ENCODE assay signal across 25 cellular contexts in genomic region chr2:172481507-172482262, GRCh38. TPM values are rescaled to one million over a fixed set of nuclear protein-coding genes. Genes with fewer than 3 reads are reported as not detected.
DNase-seq lines count a peak whose midpoint lies in the region; ATAC-seq, FAIRE-seq and TF ChIP-seq lines count a peak whose summit lies in the region.
"Had no signal": no experiment of that assay in that cellular context is flagged by ENCODE, and none has a peak within 500 bp of the region (broad histone marks: within the 10 kb centered on the region; RNA-seq: fewer than 3 reads in every experiment).

No MANE protein-coding gene starts in this region.

- TF ChIP-seq POLR2A in HepG2 (IDR thresholded peaks at IDR 0.05; ENCODE audit: insufficient read depth in 1 of 2, low read depth in 2 of 2, low read length in 2 of 2) (no peak), right lobe of liver (IDR thresholded peaks at IDR 0.05) (no peak), suprapubic skin (IDR thresholded peaks at IDR 0.05) (no peak)

- H3K4me3 ChIP-seq in HepG2 (replicated peaks in 1 of 3; ENCODE audit: insufficient read depth in 1 of 3, low read depth in 2 of 3, low read length in 3 of 3) (no peak overlapping the region), right lobe of liver (no peak overlapping the region), choroid plexus epithelial cell (ENCODE audit: low read depth, low read length) (no peak overlapping the region), suprapubic skin (no peak overlapping the region)
- H3K4me3 ChIP-seq: adrenal gland, GM23338, ovary, Peyer's patch, right atrium auricular region, thyroid gland had no signal

- TF ChIP-seq EP300 in HepG2 (IDR thresholded peaks at IDR 0.05; ENCODE audit: low read depth in 2 of 2, low read length in 2 of 2) (no peak), HepG2 (CRISPR knock-in tag; IDR thresholded peaks at IDR 0.05; ENCODE audit: borderline replicate concordance) (no peak), suprapubic skin (IDR thresholded peaks at IDR 0.05) (no peak)

- ATAC-seq in HepG2 (no peak), right lobe of liver (no peak), HG03159 (IDR thresholded peaks at IDR 0.05; ENCODE audit: unreplicated experiment) (no peak), HG03025 (IDR thresholded peaks at IDR 0.05; ENCODE audit: low FRiP score, unreplicated experiment) (no peak)
- ATAC-seq: GM23338 had no signal

- FAIRE-seq in HepG2 (lab: Jason Lieb, UNC), result no peak
- FAIRE-seq: GM18507 had no signal

- BruUV-seq in HepG2 (replicated peaks; lab: Mats Ljungman, UMichigan), result no TSS peak

- TF ChIP-seq RAD21 in HepG2 (CRISPR knock-in tag; IDR thresholded peaks at IDR 0.05), result no peak

- H2AFZ ChIP-seq in HepG2 (ENCODE audit: low read length), result no peak overlapping the region
- H2AFZ ChIP-seq: GM23338 had no signal

- H3K4me1 ChIP-seq in HepG2 (ENCODE audit: insufficient read depth, low read length), result peaks cover 30% of the 10 kb centered on the region
- peaks cover 0 to 5% (median 0%) of the 10 kb centered on the region in 4 donors for H3K4me1 ChIP-seq in right lobe of liver
- H3K4me1 ChIP-seq in suprapubic skin, result peaks cover 6% of the 10 kb centered on the region
- H3K4me1 ChIP-seq: Peyer's patch, thyroid gland had no signal

- H3K36me3 ChIP-seq in HepG2 (replicated peaks in 1 of 2; ENCODE audit: control insufficient read depth in 1 of 2, insufficient read depth in 2 of 2, low read length in 2 of 2) (peaks cover 8 to 50% of the 10 kb centered on the region in 2 experiments), right lobe of liver (peaks cover 0 to under 1% (median 0%) of the 10 kb centered on the region in 4 donors), suprapubic skin (peaks cover 10% of the 10 kb centered on the region)
- H3K36me3 ChIP-seq: adrenal gland, ovary, right atrium auricular region had no signal

- no peaks in the 10 kb centered on the region for H3K79me2 ChIP-seq in HepG2 (ENCODE audit: insufficient read depth, low read length)

- no peaks in the 10 kb centered on the region for H3K9me3 ChIP-seq in HepG2 (ENCODE audit: low read length)
- H3K9me3 ChIP-seq in right lobe of liver, result no peaks in the 10 kb centered on the region
- no peaks in the 10 kb centered on the region for H3K9me3 ChIP-seq in suprapubic skin
- H3K9me3 ChIP-seq: adrenal gland, ovary, Peyer's patch, right atrium auricular region, thyroid gland had no signal

- intact Hi-C loops in HepG2 (cut with micrococcal nuclease; ENCODE audit: unreplicated experiment), result loop anchor here (5.0 kb wide), 2 partner anchors 76 to 309 kb away; partner anchors contain the start of gene PDK1
- intact Hi-C loops in right lobe of liver (cut with DNase I), result no loop called here

- H3K27ac ChIP-seq in HepG2 (ENCODE audit: extremely low read length, insufficient read depth, low read length) (peak overlapping the region; percentile 86), right lobe of liver (no peak overlapping the region), suprapubic skin (no peak overlapping the region)
- H3K27ac ChIP-seq: Peyer's patch had no signal

- CTCF ChIA-PET in HepG2 (lab: Yijun Ruan, JAX; ENCODE audit: low intra/inter-chr PET ratio, low total read pairs), result no interaction called here

- TF ChIP-seq CTCF in HepG2 (CRISPR knock-in tag; IDR thresholded peaks at IDR 0.05) (no peak), right lobe of liver (IDR thresholded peaks at IDR 0.05) (no peak), choroid plexus epithelial cell (conservative IDR thresholded peaks at IDR 0.05; ENCODE audit: low read depth, low read length) (peak; percentile 38), suprapubic skin (IDR thresholded peaks at IDR 0.05) (no peak)

- peak overlapping the region; percentile 19; the same call in 1 of the 2 replicates for H3K9ac ChIP-seq in HepG2 (ENCODE audit: insufficient read depth, low read depth, low read length)

- no peaks in the 10 kb centered on the region for H4K20me1 ChIP-seq in HepG2 (ENCODE audit: insufficient read depth, low read length)

- no peaks in the 10 kb centered on the region for H3K27me3 ChIP-seq in HepG2 (ENCODE audit: control insufficient read depth in 1 of 2, insufficient read depth in 2 of 2, low read length in 2 of 2)
- no peaks in the 10 kb centered on the region for H3K27me3 ChIP-seq in right lobe of liver
- no peaks in the 10 kb centered on the region for H3K27me3 ChIP-seq in suprapubic skin
- H3K27me3 ChIP-seq: adrenal gland, ovary, Peyer's patch, right atrium auricular region, thyroid gland had no signal

- WGBS in HepG2 (ENCODE audit: low lambda C conversion rate), result 95% methylated on average over 7 of the region's 7 CpGs
- 85% methylated on average over 6 of the region's 7 CpGs for WGBS in right lobe of liver (ENCODE audit: insufficient coverage, low coverage, low lambda C conversion rate, missing lambda C conversion rate)
- WGBS in suprapubic skin, result 89% methylated on average over 7 of the region's 7 CpGs

- H3K4me2 ChIP-seq in HepG2 (ENCODE audit: low read depth, low read length), result peak overlapping the region; percentile 60
- H3K4me2 ChIP-seq: GM23338 had no signal

- DNase-seq in HepG2 (ENCODE audit: low spot score) (no peak), right lobe of liver (no peak), NCI-H2227 treated with DMSO at 0.1 percent for 48 hours (lab: John Stamatoyannopoulos, UW) (peak; percentile 59), choroid plexus epithelial cell (ENCODE audit: low read depth) (peak; percentile 19), suprapubic skin (ENCODE audit: low spot score in 2 of 2) (no peak)
- DNase-seq: activated CD4-positive, alpha-beta T cell treated with anti-CD3 and anti-CD28 coated beads for 4 hours; GF-D8; left ventricle myocardium superior; naive B cell; NCI-H1048; NCI-H1694 treated with DMSO at 0.1 percent for 48 hours; NCI-H2171 treated with DMSO at 0.1 percent for 48 hours; NCI-H69; Peyer's patch; stimulated activated CD4-positive, alpha-beta T cell treated with anti-CD3 and anti-CD28 coated beads, Interleukin-12 subunit alpha, Interleukin-12 subunit beta, amount 100 ng/mL, for 4 hours; stimulated activated CD4-positive, alpha-beta T cell treated with anti-CD3 and anti-CD28 coated beads, Interleukin-4, amount 100 ng/mL, for 24 hours; stimulated activated naive CD4-positive, alpha-beta T cell treated with Interleukin-2 at 50 U/mL for 16 hours; thyroid gland had no signal

- POLR2A ChIA-PET in HepG2 (lab: Yijun Ruan, JAX), result interaction anchor here (1.2 kb wide), 1 partner anchor 74 kb away, joined by 5 read pairs; no protein-coding TSS in a partner anchor

- in situ Hi-C loops in HepG2 (cut with HindIII; ENCODE audit: extremely low pct_ligation_motif_present, low pct_unique_long_range_greater_than_20kb), result no loop called here

TF ChIP-seq in HepG2, 621 proteins besides CTCF, POLR2A, EP300 and RAD21:
- TF ChIP-seq, protein P1, sequence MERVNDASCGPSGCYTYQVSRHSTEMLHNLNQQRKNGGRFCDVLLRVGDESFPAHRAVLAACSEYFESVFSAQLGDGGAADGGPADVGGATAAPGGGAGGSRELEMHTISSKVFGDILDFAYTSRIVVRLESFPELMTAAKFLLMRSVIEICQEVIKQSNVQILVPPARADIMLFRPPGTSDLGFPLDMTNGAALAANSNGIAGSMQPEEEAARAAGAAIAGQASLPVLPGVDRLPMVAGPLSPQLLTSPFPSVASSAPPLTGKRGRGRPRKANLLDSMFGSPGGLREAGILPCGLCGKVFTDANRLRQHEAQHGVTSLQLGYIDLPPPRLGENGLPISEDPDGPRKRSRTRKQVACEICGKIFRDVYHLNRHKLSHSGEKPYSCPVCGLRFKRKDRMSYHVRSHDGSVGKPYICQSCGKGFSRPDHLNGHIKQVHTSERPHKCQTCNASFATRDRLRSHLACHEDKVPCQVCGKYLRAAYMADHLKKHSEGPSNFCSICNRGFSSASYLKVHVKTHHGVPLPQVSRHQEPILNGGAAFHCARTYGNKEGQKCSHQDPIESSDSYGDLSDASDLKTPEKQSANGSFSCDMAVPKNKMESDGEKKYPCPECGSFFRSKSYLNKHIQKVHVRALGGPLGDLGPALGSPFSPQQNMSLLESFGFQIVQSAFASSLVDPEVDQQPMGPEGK (CRISPR knock-in tag; IDR thresholded peaks at IDR 0.05), result no peak
- TF ChIP-seq CEBPB (IDR thresholded peaks at IDR 0.05; ENCODE audit: borderline replicate concordance, low read depth, low read length) (no peak), HIVEP1 (CRISPR knock-in tag; IDR thresholded peaks at IDR 0.05) (no peak), KDM2A (CRISPR knock-in tag; IDR thresholded peaks at IDR 0.05; ENCODE audit: borderline replicate concordance, low read depth) (no peak), ZNF75D (CRISPR knock-in tag; IDR thresholded peaks at IDR 0.05; ENCODE audit: borderline replicate concordance) (no peak)
TF ChIP-seq in HepG2: peak in this region for 0.

RNA-seq across cellular contexts. Expression of gene ITGA6, which starts 54.3 kb away (rescaled TPM):
- 49.6 and 92.5 TPM in 2 replicates for total RNA-seq in HepG2 (2016; rRNA removed; fragmentation: Illumina TruSeq; extraction: Trizol)
- 4.0 and 7.3 TPM in 2 replicates for total RNA-seq in HepG2 (2016; cell fraction: cytosol; rRNA removed; fragmentation: Illumina TruSeq; extraction: Trizol; ENCODE audit: low read depth)
- 46.0 and 93.0 TPM in 2 replicates for total RNA-seq in HepG2 (2016; cell fraction: insoluble cytoplasmic fraction; rRNA removed; fragmentation: Illumina TruSeq; extraction: Trizol)
- total RNA-seq in HepG2 (2016; cell fraction: membrane; rRNA removed; fragmentation: Illumina TruSeq; extraction: Trizol), result 20.1 and 25.4 TPM in 2 replicates
- 132 and 146 TPM in 2 replicates for total RNA-seq in HepG2 (2016; cell fraction: nucleus; rRNA removed; fragmentation: Illumina TruSeq; extraction: Trizol)
- polyA plus RNA-seq in HepG2 (2011; rRNA removed), result 21.6 and 24.0 TPM in 2 replicates
- 12.2 and 19.7 TPM in 2 replicates for polyA plus RNA-seq in HepG2 (2011; cell fraction: cytosol; rRNA removed)
- polyA plus RNA-seq in HepG2 (2011; cell fraction: nucleus; rRNA removed), result 24.5 and 30.3 TPM in 2 replicates
- polyA plus RNA-seq in HepG2 (2012), result 55.3 and 56.2 TPM in 2 replicates
- polyA plus RNA-seq in HepG2 (2016; cell fraction: cytosol; fragmentation: Illumina TruSeq; extraction: Trizol; ENCODE audit: low read depth), result 2.1 TPM in 2 replicates
- polyA plus RNA-seq in HepG2 (2016; cell fraction: insoluble cytoplasmic fraction; fragmentation: Illumina TruSeq; extraction: Trizol; ENCODE audit: low read depth), result 27.1 and 28.5 TPM in 2 replicates
- polyA plus RNA-seq in HepG2 (2016; cell fraction: membrane; fragmentation: Illumina TruSeq; extraction: Trizol; ENCODE audit: low read depth), result 5.3 and 7.3 TPM in 2 replicates
- polyA plus RNA-seq in HepG2 (2016; cell fraction: nucleus; fragmentation: Illumina TruSeq; extraction: Trizol; ENCODE audit: insufficient read depth, low read depth), result 118 and 128 TPM in 2 replicates
- 8.5 and 31.2 TPM in 2 replicates for polyA minus RNA-seq in HepG2 (2011; rRNA and poly(A)+ RNA removed; ENCODE audit: low replicate concordance)
- polyA minus RNA-seq in HepG2 (2011; cell fraction: cytosol; rRNA and poly(A)+ RNA removed), result 32.7 and 35.0 TPM in 2 replicates
- polyA minus RNA-seq in HepG2 (2011; cell fraction: nucleus; rRNA and poly(A)+ RNA removed), result 106 and 110 TPM in 2 replicates
- total RNA-seq in right lobe of liver, result 10 to 100 TPM; 10.7 to 26.8 (median 17.2) TPM
- total RNA-seq in suprapubic skin, result 100 to 1,000 TPM in 3 of 4 donors, 10 to 100 TPM in 1; 89.6 to 204 (median 161) TPM

Comparison
In these comparisons a context has a peak if more than half of its experiments do, and no peak if none do; other contexts are left out.
1. DNase-seq: peak in NCI-H2227 treated with DMSO at 0.1 percent for 48 hours (single experiment) and choroid plexus epithelial cell (single experiment); none in HepG2 (single experiment), right lobe of liver (0 of 3) and suprapubic skin (0 of 2).